17 cellular contexts compared by ENCODE assay signal in the genomic region with DNA sequence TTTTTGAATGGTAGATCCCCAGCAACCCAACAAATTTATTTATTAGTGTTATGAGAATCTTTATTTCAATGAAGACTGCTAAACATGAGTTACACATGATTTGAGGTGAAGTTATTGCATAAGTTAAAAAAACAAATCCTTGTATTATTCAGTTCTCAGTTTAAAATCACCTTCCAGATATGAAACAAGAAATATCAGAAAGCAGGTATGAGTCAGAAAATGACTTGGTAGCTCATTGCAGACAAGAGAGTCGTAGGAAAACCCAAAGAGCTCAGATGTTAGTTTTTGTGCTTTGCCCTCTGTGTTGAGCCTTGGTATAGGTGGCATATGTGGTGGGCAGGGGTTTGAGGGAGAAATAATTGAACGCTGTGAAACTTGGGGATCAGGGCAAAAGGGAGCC.
DNase-seq lines count a peak whose midpoint lies in the region; TF ChIP-seq lines count a peak whose summit lies in the region.
"Had no signal": no experiment of that assay in that cellular context is flagged by ENCODE, and none has a peak within 500 bp of the region (broad histone marks: within the 10 kb centered on the region; RNA-seq: fewer than 3 reads in every experiment).

No MANE protein-coding gene starts in this region.

- TF ChIP-seq POLR2A in breast epithelium (IDR thresholded peaks at IDR 0.05): no peak

- intact Hi-C loops in MCF 10A (cut with micrococcal nuclease): no loop called here
- intact Hi-C loops in breast epithelium (cut with DNase I; ENCODE audit: low total_unique reads): no loop called here
- intact Hi-C loops in mammary epithelial cell (cut with micrococcal nuclease): no loop called here

- H4K8ac ChIP-seq in neuronal stem cell (ENCODE audit: low read depth, low read length): peak overlapping the region; percentile 52

- peak overlapping the region; percentile 24 for H3K27ac Mint-ChIP-seq in MCF 10A (ENCODE audit: low read depth, unreplicated experiment)
- H3K27ac Mint-ChIP-seq: CD4-positive, alpha-beta T cell had no signal

- no peak overlapping the region for H3K27ac ChIP-seq in breast epithelium
- no peak overlapping the region for H3K27ac ChIP-seq in mammary epithelial cell (ENCODE audit: insufficient read depth, low read depth, low read length)
- no peak overlapping the region for H3K27ac ChIP-seq in neuronal stem cell (replicated peaks; ENCODE audit: low read length)
- H3K27ac ChIP-seq: A549, C4-2B, GM23248 had no signal

- no peak overlapping the region for H3K23ac ChIP-seq in neuronal stem cell (ENCODE audit: low read depth, low read length, poor library complexity)

- in situ Hi-C loops in mammary epithelial cell (cut with MboI; ENCODE audit: low sequenced_read_pairs in 2 of 2): no loop called here

- no peak overlapping the region for H2BK120ac ChIP-seq in neuronal stem cell (ENCODE audit: low read depth, low read length)

- POLR2A ChIA-PET in MCF 10A (lab: Yijun Ruan, JAX): interaction anchor here (0.6 kb wide), 1 partner anchor 83 kb away, joined by 3 read pairs; no protein-coding TSS in a partner anchor

- peaks cover 6% of the 10 kb centered on the region for H3K4me1 Mint-ChIP-seq in MCF 10A (ENCODE audit: insufficient read depth, unreplicated experiment)

- TF ChIP-seq CTCF in MCF 10A (IDR thresholded peaks at IDR 0.05; ENCODE audit: unreplicated experiment) (no peak), breast epithelium (IDR thresholded peaks at IDR 0.05) (no peak), mammary epithelial cell (conservative IDR thresholded peaks at IDR 0.05 in 1 of 2, IDR thresholded peaks at IDR 0.05 in 1 of 2; ENCODE audit: extremely low read depth in 1 of 2, insufficient read depth in 1 of 2, low read depth in 1 of 2, low read length in 2 of 2) (no peak)

- H3K9me3 Mint-ChIP-seq in MCF 10A (ENCODE audit: unreplicated experiment): peaks cover 8% of the 10 kb centered on the region

- H3K79me1 ChIP-seq in neuronal stem cell (ENCODE audit: low read depth, low read length): no peaks in the 10 kb centered on the region

- H3K27me3 ChIP-seq in breast epithelium (no peaks in the 10 kb centered on the region), mammary epithelial cell (ENCODE audit: insufficient read depth, low read length) (peaks cover 2% of the 10 kb centered on the region), neuronal stem cell (ENCODE audit: control insufficient read depth in 3 of 3, insufficient read depth in 3 of 3, low read depth in 1 of 3, low read length in 3 of 3) (no peaks in the 10 kb centered on the region)

- H2BK12ac ChIP-seq in neuronal stem cell (ENCODE audit: low read length): no peak overlapping the region

- H3K9me3 ChIP-seq in breast epithelium (no peaks in the 10 kb centered on the region), mammary epithelial cell (replicated peaks; ENCODE audit: insufficient read depth, low read length) (no peaks in the 10 kb centered on the region), neuronal stem cell (replicated peaks in 1 of 2; ENCODE audit: control insufficient read depth in 2 of 2, insufficient read depth in 1 of 2, low read depth in 1 of 2, low read length in 2 of 2) (no peaks in the 10 kb centered on the region)
- H3K9me3 ChIP-seq: A549, Caco-2, HAP-1 had no signal

- no peak overlapping the region for H3K4me3 Mint-ChIP-seq in MCF 10A (ENCODE audit: unreplicated experiment)
- H3K4me3 Mint-ChIP-seq: CD4-positive, alpha-beta T cell had no signal

- DNase-seq in MCF 10A (ENCODE audit: unreplicated experiment) (peak; percentile 18), breast epithelium (ENCODE audit: low spot score in 2 of 2) (no peak), RKO (ENCODE audit: low spot score) (peak; percentile 24), mammary epithelial cell (peak; percentile 0), neuronal stem cell (ENCODE audit: low spot score) (no peak), inferior parietal cortex (ENCODE audit: extremely low spot score) (no peak), DMS79 (lab: John Stamatoyannopoulos, UW) (no peak)
- no peak for DNase-seq in stimulated activated naive CD4-positive, alpha-beta T cell (lab: John Stamatoyannopoulos, UW)
- DNase-seq: AML-193; Caco-2; CD4-positive, alpha-beta T cell; GF-D8; GM23248 had no signal

- H3K4me3 ChIP-seq in breast epithelium: no peak overlapping the region
- H3K4me3 ChIP-seq in mammary epithelial cell (replicated peaks in 1 of 3; ENCODE audit: insufficient read depth in 1 of 3, low read depth in 2 of 3, low read length in 3 of 3): no peak overlapping the region
- no peak overlapping the region for H3K4me3 ChIP-seq in neuronal stem cell (ENCODE audit: low read length in 2 of 2)
- H3K4me3 ChIP-seq: A549, GM23248, HAP-1, K562 had no signal

- H3K4ac ChIP-seq in neuronal stem cell (ENCODE audit: low read length): no peak overlapping the region

- WGBS in mammary epithelial cell (ENCODE audit: low coverage, missing lambda C conversion rate): 56% methylated on average over 2 of the region's 2 CpGs
- no CpG with 5 or more reads among the region's 2 CpGs for WGBS in neuronal stem cell (ENCODE audit: extremely low coverage in 2 of 2, insufficient read length in 2 of 2, insufficient replicate concordance in 1 of 2), 2 donors

- no peaks in the 10 kb centered on the region for H4K20me1 ChIP-seq in mammary epithelial cell (ENCODE audit: insufficient read depth, low read length)

- H2AFZ ChIP-seq in mammary epithelial cell (ENCODE audit: low read depth, low read length) (no peak overlapping the region), neuronal stem cell (ENCODE audit: low read length) (no peak overlapping the region)
- H2AFZ ChIP-seq: GM23248 had no signal

- H3K4me1 ChIP-seq in breast epithelium (no peaks in the 10 kb centered on the region), mammary epithelial cell (ENCODE audit: insufficient read depth, low read length) (no peaks in the 10 kb centered on the region), neuronal stem cell (ENCODE audit: control insufficient read depth in 2 of 2, insufficient read depth in 1 of 2, low read depth in 1 of 2, low read length in 2 of 2) (peaks cover 0 to 2% of the 10 kb centered on the region in 2 donors)
- H3K4me1 ChIP-seq: A549, Caco-2, HAP-1 had no signal

- no peak overlapping the region for H3K4me2 ChIP-seq in mammary epithelial cell (ENCODE audit: insufficient read depth, low read depth, low read length)
- H3K4me2 ChIP-seq in neuronal stem cell (ENCODE audit: insufficient read depth, low read length, poor library complexity, severe bottlenecking): no peak overlapping the region
- H3K4me2 ChIP-seq: A549 had no signal

- H3K14ac ChIP-seq in neuronal stem cell (ENCODE audit: low read length): no peak overlapping the region

- H2BK15ac ChIP-seq in neuronal stem cell (ENCODE audit: low read length): no peak overlapping the region

- H4K91ac ChIP-seq in neuronal stem cell (ENCODE audit: low read depth, low read length, poor library complexity): no peak overlapping the region

- no peak overlapping the region for H2AK5ac ChIP-seq in neuronal stem cell (ENCODE audit: low read depth, low read length)

- CTCF ChIA-PET in MCF 10A (lab: Yijun Ruan, JAX): interaction anchor here (0.6 kb wide), 1 partner anchor 11 kb away, joined by 3 read pairs; no protein-coding TSS in a partner anchor
- CTCF ChIA-PET in mammary epithelial cell (lab: Charles Lee; ENCODE audit: low non-redundant PET): no interaction called here

- dilution Hi-C loops in mammary epithelial cell (cut with HindIII; ENCODE audit: low sequenced_read_pairs): no loop called here

- H3K36me3 ChIP-seq in breast epithelium (no peaks in the 10 kb centered on the region), mammary epithelial cell (ENCODE audit: insufficient read depth, low read length) (no peaks in the 10 kb centered on the region), neuronal stem cell (replicated peaks in 1 of 2; ENCODE audit: control insufficient read depth in 2 of 2, insufficient read depth in 2 of 2, low read length in 2 of 2) (no peaks in the 10 kb centered on the region)
- H3K36me3 ChIP-seq: HAP-1 had no signal

- BruUV-seq in MCF 10A (replicated peaks; lab: Mats Ljungman, UMichigan) (no TSS peak), mammary epithelial cell (replicated peaks; lab: Mats Ljungman, UMichigan) (no TSS peak)

- no peaks in the 10 kb centered on the region for H3K79me2 ChIP-seq in mammary epithelial cell (ENCODE audit: insufficient read depth, low read length)

- H3K9ac ChIP-seq in mammary epithelial cell (ENCODE audit: insufficient read depth, low read length) (no peak overlapping the region), neuronal stem cell (ENCODE audit: low read depth, low read length, poor library complexity) (no peak overlapping the region)
- H3K9ac ChIP-seq: GM23248 had no signal

- H2BK5ac ChIP-seq in neuronal stem cell (ENCODE audit: low read length): no peak overlapping the region

- H3K27me3 Mint-ChIP-seq in MCF 10A (ENCODE audit: insufficient read depth, unreplicated experiment): no peaks in the 10 kb centered on the region
- H3K27me3 Mint-ChIP-seq: CD4-positive, alpha-beta T cell had no signal

- H3K36me3 Mint-ChIP-seq in MCF 10A (ENCODE audit: insufficient read depth, unreplicated experiment): no peaks in the 10 kb centered on the region

- no peak overlapping the region for H3K18ac ChIP-seq in neuronal stem cell (ENCODE audit: low read length)

Comparison
In these comparisons a context has a peak if more than half of its experiments do, and no peak if none do; other contexts are left out.
1. DNase-seq: peak in MCF 10A (single experiment), RKO (single experiment) and mammary epithelial cell (single experiment); none in breast epithelium (0 of 2), neuronal stem cell (single experiment), stimulated activated naive CD4-positive, alpha-beta T cell (0 of 6), inferior parietal cortex (single experiment) and DMS79 (single experiment).